In genomic region chr2:98134138-98134537, GRCh38 we compare ENCODE assay signal across 8 cellular contexts. TPM values are rescaled to one million over a fixed set of nuclear protein-coding genes. Genes with fewer than 3 reads are reported as not detected.
DNase-seq lines count a peak whose midpoint lies in the region; ATAC-seq, FAIRE-seq and TF ChIP-seq lines count a peak whose summit lies in the region.

No MANE protein-coding gene starts in this region.

- POLR2A ChIA-PET in K562 (lab: Yijun Ruan, JAX), result no interaction called here

- CTCF ChIA-PET in K562 (lab: Yijun Ruan, JAX; ENCODE audit: low intra/inter-chr PET ratio), result no interaction called here

- in situ Hi-C loops in K562 (cut with MboI), result no loop called here

- no peak overlapping the region for H3K4me2 ChIP-seq in K562 (ENCODE audit: insufficient read depth, low read length)

- no peaks in the 10 kb centered on the region; the same call in 1 of the 2 replicates for H4K20me1 ChIP-seq in K562 (replicated peaks; ENCODE audit: control insufficient read depth, insufficient read depth, low read length)

- H2AFZ ChIP-seq in K562 (ENCODE audit: low read depth, low read length), result no peak overlapping the region

- DNase-seq in NB4 (ENCODE audit: low read depth) (peak; percentile 96), K562 (ENCODE audit: extremely low read depth in 1 of 4, low spot score in 3 of 4) (peak in 1 of 4 experiments; percentile 8), skeletal muscle cell (ENCODE audit: low read depth) (peak; percentile 62), H4 (ENCODE audit: low spot score) (no peak), NK-92 (lab: John Stamatoyannopoulos, UW; ENCODE audit: unreplicated experiment) (no peak)
- no peak for DNase-seq in effector CD8-positive, alpha-beta T cell (lab: John Stamatoyannopoulos, UW)

- 6% methylated on average over 9 of the region's 9 CpGs for WGBS in K562 (ENCODE audit: insufficient coverage, low coverage, missing lambda C conversion rate)

- peak; percentile 65 for ATAC-seq in GM21390 (IDR thresholded peaks at IDR 0.05; ENCODE audit: unreplicated experiment)
- no peak for ATAC-seq in K562
- no peak for ATAC-seq in HG03439 (IDR thresholded peaks at IDR 0.05; ENCODE audit: unreplicated experiment)

- TF ChIP-seq CTCF in NB4 (IDR thresholded peaks at IDR 0.05; ENCODE audit: low read depth, low read length) (no peak), K562 (IDR thresholded peaks at IDR 0.05 in 2 of 3, conservative IDR thresholded peaks at IDR 0.05 in 1 of 3; ENCODE audit: insufficient read depth in 2 of 3, low read depth in 1 of 3, low read length in 3 of 3) (no peak)

- no peaks in the 10 kb centered on the region for H3K79me2 ChIP-seq in K562 (ENCODE audit: control insufficient read depth, insufficient read depth, low read length)

- no peaks in the 10 kb centered on the region for H3K9me3 ChIP-seq in K562 (replicated peaks; ENCODE audit: control insufficient read depth, insufficient read depth, low read depth, low read length)

- H3K4me1 ChIP-seq in K562 (replicated peaks in 1 of 2; ENCODE audit: control insufficient read depth in 2 of 2, insufficient read depth in 2 of 2, low read length in 2 of 2), result peaks cover 0 to 3% of the 10 kb centered on the region in 2 experiments; a peak in 2 of 5 replicates

- TF ChIP-seq RAD21 in K562 (CRISPR knock-in tag; conservative IDR thresholded peaks at IDR 0.05 in 1 of 2, IDR thresholded peaks at IDR 0.05 in 1 of 2), result no peak

- no peaks in the 10 kb centered on the region for H3K36me3 ChIP-seq in K562 (ENCODE audit: control insufficient read depth, insufficient read depth, low read length)

- no peak for FAIRE-seq in K562 (lab: Jason Lieb, UNC)

- no TSS peak for BruUV-seq in K562 (replicated peaks; lab: Mats Ljungman, UMichigan)

- TF ChIP-seq EP300 in K562 (IDR thresholded peaks at IDR 0.05; ENCODE audit: low read length), result no peak

- TF ChIP-seq POLR2A in NB4 (IDR thresholded peaks at IDR 0.05; ENCODE audit: extremely low read depth, insufficient read length) (no peak), K562 (conservative IDR thresholded peaks at IDR 0.05) (no peak)

- intact Hi-C loops in K562 (cut with micrococcal nuclease), result no loop called here

- peak overlapping the region; percentile 2 for H3K4me3 ChIP-seq in NB4 (ENCODE audit: low read depth, low read length)
- H3K4me3 ChIP-seq in K562, result no peak overlapping the region
- H3K4me3 ChIP-seq in skeletal muscle cell (ENCODE audit: low read depth, low read length), result no peak overlapping the region

- no peak overlapping the region for H3K9ac ChIP-seq in K562 (ENCODE audit: insufficient read depth in 1 of 2, low read depth in 2 of 2, low read length in 2 of 2)

- no peak overlapping the region for H3K27ac ChIP-seq in K562 (ENCODE audit: extremely low read depth, low read depth, low read length)

- H3K27me3 ChIP-seq in K562 (ENCODE audit: control insufficient read depth in 2 of 2, insufficient read depth in 2 of 2, low read length in 2 of 2), result peaks cover 37 to 43% of the 10 kb centered on the region in 2 experiments

- no peaks in the 10 kb centered on the region for H3K9me1 ChIP-seq in K562 (ENCODE audit: control insufficient read depth, insufficient read depth, low read length)

TF ChIP-seq in K562, 482 proteins besides CTCF, POLR2A, EP300 and RAD21 (continues in another document):
- TF ChIP-seq ATF3 (IDR thresholded peaks at IDR 0.05) (0 out of 2 replicates have a peak, but pooled peaks have one; percentile 16), ATF3 (CRISPR knock-in tag; conservative IDR thresholded peaks at IDR 0.05) (no peak), PRDM10 (IDR thresholded peaks at IDR 0.05; ENCODE audit: partially characterized antibody) (no peak), ETS1 (conservative IDR thresholded peaks at IDR 0.05; ENCODE audit: control insufficient read depth, low read depth, low read length) (no peak), CLOCK (CRISPR knock-in tag; IDR thresholded peaks at IDR 0.05; ENCODE audit: borderline replicate concordance) (no peak), ZFPM2 (CRISPR knock-in tag; IDR thresholded peaks at IDR 0.05) (no peak), JUND (IDR thresholded peaks at IDR 0.05; ENCODE audit: borderline replicate concordance, low read depth, low read length) (no peak), JUND (tag; IDR thresholded peaks at IDR 0.05; ENCODE audit: borderline replicate concordance, low read depth, low read length) (0 out of 3 replicates have a peak, but pooled peaks have one; percentile 6)

RNA-seq across cellular contexts. Expression of gene VWA3B, which starts 47.2 kb away (rescaled TPM):
- not detected in 2 replicates for total RNA-seq in K562 (2011; cell fraction: chromatin; rRNA removed; ENCODE audit: low replicate concordance)
- total RNA-seq in K562 (2011; cell fraction: nucleolus; rRNA removed), result not detected in 2 replicates
- not detected in 2 replicates for total RNA-seq in K562 (2011; cell fraction: nucleoplasm; rRNA removed)
- total RNA-seq in K562 (2014; rRNA removed), result not detected in 2 replicates
- total RNA-seq in K562 (2014; rRNA removed; fragmentation: Illumina TruSeq; extraction: Trizol), result not detected in 2 replicates
- total RNA-seq in K562 (2015; rRNA removed; fragmentation: Illumina TruSeq; extraction: Trizol), result not detected in 2 replicates
- total RNA-seq in K562 (2021), result not detected in 2 replicates
- polyA plus RNA-seq in K562 (2011; rRNA removed), result not detected in 2 replicates
- not detected in 2 replicates for polyA plus RNA-seq in K562 (2011; cell fraction: cytosol; rRNA removed)
- 0.35 TPM in 1 of 2 replicates, not detected in the other for polyA plus RNA-seq in K562 (2011; cell fraction: nucleus; rRNA removed)
- not detected in 2 replicates for polyA plus RNA-seq in K562 (2012)
- not detected in 2 replicates for polyA plus RNA-seq in K562 (2014; fragmentation: Illumina TruSeq; extraction: Trizol)
- not detected for polyA plus RNA-seq in K562 (2014; fragmentation: Nextera tagmentation; extraction: Ambion mirVana)
- polyA plus RNA-seq in K562 (2014; rRNA removed), result not detected in 2 replicates
- polyA minus RNA-seq in K562 (2011; rRNA and poly(A)+ RNA removed), result not detected in 2 replicates
- polyA minus RNA-seq in K562 (2011; cell fraction: cytosol; rRNA and poly(A)+ RNA removed), result not detected in 2 replicates
- not detected in 2 replicates for polyA minus RNA-seq in K562 (2011; cell fraction: nucleus; rRNA and poly(A)+ RNA removed)
- total RNA-seq in H4 (2014; rRNA removed; shearing (Covaris generic)), result not detected in 2 replicates

Comparison
In these comparisons a context has a peak if more than half of its experiments do, and no peak if none do; other contexts are left out.
1. DNase-seq: peak in NB4 (single experiment) and skeletal muscle cell (single experiment); none in H4 (single experiment), effector CD8-positive, alpha-beta T cell (single experiment) and NK-92 (single experiment).